Comparison of ENCODE assay signal across 9 cellular contexts in genomic region chrX:48190024-48190423, GRCh38. TPM values are rescaled to one million over a fixed set of nuclear protein-coding genes. Genes with fewer than 3 reads are reported as not detected.
"Had no signal": no experiment of that assay in that cellular context is flagged by ENCODE, and none has a peak within 500 bp of the region (broad histone marks: within the 10 kb centered on the region; RNA-seq: fewer than 3 reads in every experiment).

No MANE protein-coding gene starts in this region.

RNA-seq across cellular contexts. Expression of gene SSX5, which starts 6.6 kb away (rescaled TPM):
- total RNA-seq: LHCN-M2, MCF 10A, NCI-H460, OCI-LY7, PC-9, Right ventricle myocardium superior, RPMI7951, SJSA1 had no signal

RNA-seq across cellular contexts. Expression of gene SPACA5B, which starts 59.6 kb away (rescaled TPM):
- total RNA-seq: LHCN-M2, MCF 10A, NCI-H460, OCI-LY7, PC-9, Right ventricle myocardium superior, RPMI7951, SJSA1 had no signal
- polyA plus RNA-seq: SK-N-SH had no signal
